25 cellular contexts compared by ENCODE assay signal in genomic region chr1:26252718-26253117, GRCh38.
"Had no signal": no experiment of that assay in that cellular context is flagged by ENCODE, and none has a peak within 500 bp of the region (broad histone marks: within the 10 kb centered on the region; RNA-seq: fewer than 3 reads in every experiment).

No MANE protein-coding gene starts in this region.

- H3K4me1 ChIP-seq: neural progenitor cell, right lobe of liver, tibial nerve, uterus had no signal

- H3K27me3 ChIP-seq: neural progenitor cell, neutrophil, right atrium auricular region, right lobe of liver, tibial nerve, uterus had no signal

- H3K9me3 ChIP-seq: left ventricle myocardium inferior, neutrophil, right atrium auricular region, right lobe of liver, tibial nerve, uterus had no signal

- ATAC-seq: natural killer cell; right lobe of liver; stimulated activated memory B cell treated with anti-CD40 and anti-IgM and Interleukin-4, amounts not matched to agents 10 μg/mL and 1 μg/mL and 100 μg/mL, for 72 hours had no signal

- DNase-seq: islet precursor cell; left ventricle myocardium inferior; mesendoderm; naive B cell; natural killer cell; nephron progenitor cell; occipital lobe; right lobe of liver; stimulated activated CD4-positive, alpha-beta T cell treated with anti-CD3 and anti-CD28 coated beads, Interleukin-1b, Interleukin-23, amount 100 ng/mL, for 48 hours; stimulated activated CD4-positive, alpha-beta T cell treated with anti-CD3 and anti-CD28 coated beads, Interleukin-2, amount 100 ng/mL, for 48 hours; stimulated activated CD4-positive, alpha-beta T cell treated with anti-CD3 and anti-CD28 coated beads, Interleukin-4, amount 100 ng/mL, for 4 hours; stimulated activated CD8-positive, alpha-beta memory T cell treated with anti-CD3 and anti-CD28 coated beads, Interleukin-4, amount 100 ng/mL, for 48 hours; stimulated activated naive CD4-positive, alpha-beta T cell treated with Interleukin-2 at 50 U/mL for 16 hours; substantia nigra; uterus had no signal

- H3K4me3 Mint-ChIP-seq: mesothelial cell of epicardium; naive B cell; natural killer cell; nephron progenitor cell; neural progenitor cell; stimulated activated memory B cell treated with anti-CD40 and anti-IgM and Interleukin-4, amounts not matched to agents 10 μg/mL and 1 μg/mL and 100 μg/mL, for 72 hours; type B pancreatic cell had no signal

- H2AFZ ChIP-seq: neural progenitor cell, parathyroid adenoma had no signal

- H3K4me2 ChIP-seq: neural progenitor cell, smooth muscle cell had no signal

- H3K36me3 ChIP-seq: uterus had no signal

- H3K4me3 ChIP-seq: left ventricle myocardium inferior, lung, neural progenitor cell, right atrium auricular region, right lobe of liver, smooth muscle cell, tibial nerve, uterus had no signal

- H3K9me3 Mint-ChIP-seq: naive B cell; natural killer cell; stimulated activated memory B cell treated with anti-CD40 and anti-IgM and Interleukin-4, amounts not matched to agents 10 μg/mL and 1 μg/mL and 100 μg/mL, for 72 hours; type B pancreatic cell had no signal

- H3K27me3 Mint-ChIP-seq: naive B cell; stimulated activated memory B cell treated with anti-CD40 and anti-IgM and Interleukin-4, amounts not matched to agents 10 μg/mL and 1 μg/mL and 100 μg/mL, for 72 hours; type B pancreatic cell had no signal

- H3K27ac Mint-ChIP-seq: mesothelial cell of epicardium; natural killer cell; nephron progenitor cell; neural progenitor cell; stimulated activated memory B cell treated with anti-CD40 and anti-IgM and Interleukin-4, amounts not matched to agents 10 μg/mL and 1 μg/mL and 100 μg/mL, for 72 hours; type B pancreatic cell had no signal

- H3K79me2 ChIP-seq: parathyroid adenoma had no signal

- H3K27ac ChIP-seq: neural progenitor cell, neutrophil, parathyroid adenoma, right lobe of liver, tibial nerve, uterus had no signal

- H3K4me1 Mint-ChIP-seq: mesothelial cell of epicardium, naive B cell, natural killer cell, neural progenitor cell had no signal

- H3K9ac ChIP-seq: neural progenitor cell, parathyroid adenoma had no signal
